Comparison of ENCODE assay signal across 8 cellular contexts in the genomic region with DNA sequence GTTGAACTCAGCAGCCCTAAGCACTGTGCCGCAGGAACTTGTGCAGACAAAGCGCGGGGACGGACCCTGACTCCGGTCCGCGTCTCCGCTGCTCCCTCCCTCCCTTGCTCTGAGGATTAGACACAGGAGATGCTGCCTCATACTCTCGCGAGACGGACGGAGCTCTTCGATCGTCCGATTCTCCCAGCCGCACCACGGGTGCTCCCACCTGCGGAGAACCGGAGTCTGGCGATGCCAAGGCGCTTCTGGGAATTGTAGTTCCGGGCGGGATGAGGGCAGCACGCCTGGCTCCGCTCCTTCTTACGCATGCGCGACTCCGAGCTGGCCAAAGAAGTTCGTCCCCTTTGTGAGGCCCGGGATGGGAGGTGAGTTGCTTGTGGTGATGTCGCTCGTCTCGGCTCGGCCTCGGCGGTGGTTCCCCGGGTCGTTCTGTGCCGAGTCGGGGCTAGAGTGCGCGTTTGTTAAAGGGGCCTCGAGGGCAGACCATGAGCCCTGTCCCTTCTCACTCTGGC. TPM values are rescaled to one million over a fixed set of nuclear protein-coding genes. Genes with fewer than 3 reads are reported as not detected.
DNase-seq lines count a peak whose midpoint lies in the region; ATAC-seq and TF ChIP-seq lines count a peak whose summit lies in the region.
"Not testable (repeated sequence)": the region's sequence is repeated elsewhere in the genome, so short reads cannot be mapped to it uniquely, and the experiment has no call there.

A gene (plus strand): TSS at position 340 of the 512 bp plus-strand sequence. CDS start 578 bp downstream, outside the sequence.

- H3K27ac Mint-ChIP-seq in activated B cell treated with CpG ODN at 0.5 μM for 24 hours (peak within 1 kb of the TSS; percentile 87), immature natural killer cell (peak within 1 kb of the TSS; percentile 89 to 98 (median 92))

- H3K36me3 Mint-ChIP-seq in activated B cell treated with CpG ODN at 0.5 μM for 24 hours (ENCODE audit: low read depth) = peaks cover 13% of the 10 kb centered on the region
- H3K36me3 Mint-ChIP-seq in immature natural killer cell = not testable (repeated sequence)

- H3K9me3 Mint-ChIP-seq in activated B cell treated with CpG ODN at 0.5 μM for 24 hours, immature natural killer cell: not testable (repeated sequence)

- not testable (repeated sequence) for H3K27me3 Mint-ChIP-seq in activated B cell treated with CpG ODN at 0.5 μM for 24 hours; immature natural killer cell (ENCODE audit: low read depth in 3 of 3)

- H3K4me3 Mint-ChIP-seq in activated B cell treated with CpG ODN at 0.5 μM for 24 hours (peak within 1 kb of the TSS; percentile 96), immature natural killer cell (peak within 1 kb of the TSS; percentile 95 to 100 (median 97))

- DNase-seq in AG10803 (ENCODE audit: low read depth) (peak; percentile 100), NCI-H345 treated with DMSO at 0.1 percent for 48 hours (lab: John Stamatoyannopoulos, UW; ENCODE audit: unreplicated experiment) (peak; percentile 75), activated B cell treated with CpG ODN at 0.5 μM for 24 hours (peak; percentile 86), immature natural killer cell (peak; percentile 93 to 96 (median 95)), smooth muscle cell of the brain vasculature (ENCODE audit: low read depth, low spot score) (peak; percentile 99)
- peak; percentile 95 for DNase-seq in central memory CD4-positive, alpha-beta T cell

- peak; percentile 93 for ATAC-seq in GM19035 (IDR thresholded peaks at IDR 0.05; ENCODE audit: unreplicated experiment)
- peak; percentile 96 for ATAC-seq in HG03342 (IDR thresholded peaks at IDR 0.05; ENCODE audit: unreplicated experiment)
- ATAC-seq in activated B cell treated with CpG ODN at 0.5 μM for 24 hours (ENCODE audit: low read depth) = peak; percentile 97

- POLR2A ChIA-PET in activated B cell treated with CpG ODN at 0.5 μM for 24 hours (lab: Charles Lee) = interaction anchor here (0.6 kb wide), 2 partner anchors 143 to 321 kb away, joined by 4 to 5 read pairs; no protein-coding TSS in a partner anchor

- peak within 1 kb of the TSS; percentile 64 for H3K4me3 ChIP-seq in AG10803 (ENCODE audit: low read length)

- not testable (repeated sequence) for TF ChIP-seq CTCF in AG10803 (conservative IDR thresholded peaks at IDR 0.05; ENCODE audit: low read length); activated B cell treated with CpG ODN at 0.5 μM for 24 hours (IDR thresholded peaks at IDR 0.05)

- H3K4me1 Mint-ChIP-seq in activated B cell treated with CpG ODN at 0.5 μM for 24 hours = not testable (repeated sequence)
- peaks cover 11 to 13% of the 10 kb centered on the region in 2 donors for H3K4me1 Mint-ChIP-seq in immature natural killer cell

- CTCF ChIA-PET in activated B cell treated with CpG ODN at 0.5 μM for 24 hours (lab: Charles Lee) = not testable (repeated sequence)

- intact Hi-C loops in activated B cell treated with CpG ODN at 0.5 μM for 24 hours (cut with micrococcal nuclease) = loop anchor here (2.0 kb wide), 1 partner anchor 299 kb away; a partner anchor contains a TSS

RNA-seq across cellular contexts. Expression of the gene that starts here (rescaled TPM):
- 24.9 and 27.0 TPM in 2 replicates for total RNA-seq in activated B cell treated with CpG ODN at 0.5 μM for 24 hours
- polyA plus RNA-seq in immature natural killer cell = 10 to 100 TPM in 2 of 3 donors, 1 to 10 TPM in 1; 7.0 to 17.2 (median 11.9) TPM

Comparison
In these comparisons a context has a peak if more than half of its experiments do, and no peak if none do; other contexts are left out.
1. Peak in every context shown above with its lines: DNase-seq, ATAC-seq and H3K4me3 ChIP-seq.